Comparison of ENCODE assay signal across 10 cellular contexts in the genomic region with DNA sequence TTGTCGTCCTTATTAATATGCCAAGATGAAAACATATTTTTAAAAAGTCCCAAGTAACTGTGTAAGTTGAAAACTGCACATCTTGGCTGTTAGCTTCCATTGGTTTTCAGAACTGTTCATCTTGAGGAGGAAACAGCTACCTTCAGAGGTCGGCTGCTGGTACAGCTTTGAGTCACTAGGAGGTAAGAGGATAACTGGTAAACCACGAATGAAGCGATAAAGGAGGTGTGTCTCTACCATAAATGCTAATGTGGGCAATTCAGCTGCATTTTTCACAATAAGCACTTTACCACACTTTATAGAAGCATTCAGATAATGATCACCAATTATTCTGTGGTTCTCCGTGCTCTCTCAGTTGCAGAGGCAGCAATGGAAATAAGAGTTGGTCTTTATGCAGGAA.
DNase-seq lines count a peak whose midpoint lies in the region; ATAC-seq and TF ChIP-seq lines count a peak whose summit lies in the region.
"Had no signal": no experiment of that assay in that cellular context is flagged by ENCODE, and none has a peak within 500 bp of the region (broad histone marks: within the 10 kb centered on the region; RNA-seq: fewer than 3 reads in every experiment).

No MANE protein-coding gene starts in this region.

- no peak overlapping the region for H3K9ac ChIP-seq in HCT116 (ENCODE audit: low read length)

- TF ChIP-seq POLR2A in HCT116 (IDR thresholded peaks at IDR 0.05; ENCODE audit: borderline replicate concordance, extremely low read depth, insufficient read depth, insufficient read length) (no peak), suprapubic skin (IDR thresholded peaks at IDR 0.05) (no peak)

- peaks cover 7% of the 10 kb centered on the region for H3K27me3 Mint-ChIP-seq in activated T-helper 1 cell treated with anti-CD3 and anti-CD28 coated beads, Interleukin-12 subunit alpha, Interleukin-12 subunit beta, Interleukin-2, Interleukin-4 antibody, amounts not matched to agents 30 ng/mL and 10 ng/mL and 1 ng/mL, durations not matched to agents 14 hours and 24 hours and 36 hours (ENCODE audit: insufficient read depth)
- H3K27me3 Mint-ChIP-seq in natural killer cell treated with Interleukin-12 subunit alpha and Interleukin-12 subunit beta and Interleukin-15 and Interleukin-18, amount 100 ng/mL, for 72 hours = no peaks in the 10 kb centered on the region

- peaks cover 5% of the 10 kb centered on the region for H3K79me2 ChIP-seq in HCT116 (ENCODE audit: insufficient read depth, low read length)

- TF ChIP-seq EP300 in suprapubic skin (IDR thresholded peaks at IDR 0.05) = no peak

- TF ChIP-seq CTCF in GM06990 (IDR thresholded peaks at IDR 0.05; ENCODE audit: insufficient read depth, low read length, poor library complexity, severe bottlenecking) (no peak), HCT116 (IDR thresholded peaks at IDR 0.05 in 2 of 3, conservative IDR thresholded peaks at IDR 0.05 in 1 of 3; ENCODE audit: borderline replicate concordance in 1 of 3, insufficient read depth in 1 of 3, low read depth in 2 of 3, low read length in 2 of 3) (no peak), A673 (conservative IDR thresholded peaks at IDR 0.05; ENCODE audit: low read depth, low read length) (no peak), suprapubic skin (IDR thresholded peaks at IDR 0.05) (no peak)

- H3K4me1 Mint-ChIP-seq in activated T-helper 1 cell treated with anti-CD3 and anti-CD28 coated beads, Interleukin-12 subunit alpha, Interleukin-12 subunit beta, Interleukin-2, Interleukin-4 antibody, amounts not matched to agents 30 ng/mL and 10 ng/mL and 1 ng/mL, durations not matched to agents 14 hours and 24 hours and 36 hours (ENCODE audit: low read depth) = peaks cover 53% of the 10 kb centered on the region
- peaks cover 22 to 29% of the 10 kb centered on the region in 2 donors for H3K4me1 Mint-ChIP-seq in natural killer cell treated with Interleukin-12 subunit alpha and Interleukin-12 subunit beta and Interleukin-15 and Interleukin-18, amount 100 ng/mL, for 72 hours (ENCODE audit: low read depth in 2 of 2)

- CTCF ChIA-PET in HCT116 (lab: Charles Lee) (interaction anchor here (1.3 to 1.7 kb wide), 4 partner anchors 48 to 396 kb away, joined by 3 to 10 read pairs (median 6); no protein-coding TSS in a partner anchor), A673 (lab: Charles Lee) (no interaction called here)

- H3K4me3 Mint-ChIP-seq in activated T-helper 1 cell treated with anti-CD3 and anti-CD28 coated beads, Interleukin-12 subunit alpha, Interleukin-12 subunit beta, Interleukin-2, Interleukin-4 antibody, amounts not matched to agents 30 ng/mL and 10 ng/mL and 1 ng/mL, durations not matched to agents 14 hours and 24 hours and 36 hours = peak overlapping the region; percentile 50
- H3K4me3 Mint-ChIP-seq in natural killer cell treated with Interleukin-12 subunit alpha and Interleukin-12 subunit beta and Interleukin-15 and Interleukin-18, amount 100 ng/mL, for 72 hours = peak overlapping the region; percentile 94
- H3K4me3 Mint-ChIP-seq: nephron progenitor cell had no signal

- H2AFZ ChIP-seq in HCT116 (ENCODE audit: low read depth, low read length, poor library complexity, severe bottlenecking) = peak overlapping the region; percentile 51

- H3K9me3 ChIP-seq in HCT116 (ENCODE audit: control insufficient read depth in 1 of 2, insufficient read depth in 1 of 2, low read depth in 1 of 2, low read length in 2 of 2) = no peaks in the 10 kb centered on the region
- H3K9me3 ChIP-seq in A673 (ENCODE audit: low read depth, low read length, poor library complexity, severe bottlenecking) = no peaks in the 10 kb centered on the region
- no peaks in the 10 kb centered on the region for H3K9me3 ChIP-seq in suprapubic skin
- H3K9me3 ChIP-seq: tibial artery had no signal

- no peaks in the 10 kb centered on the region for H3K36me3 ChIP-seq in GM06990 (ENCODE audit: control insufficient read depth, insufficient read depth, low read length)
- no peaks in the 10 kb centered on the region for H3K36me3 ChIP-seq in HCT116 (ENCODE audit: control insufficient read depth in 1 of 2, insufficient read depth in 2 of 2, low read length in 2 of 2)
- H3K36me3 ChIP-seq in A673 (ENCODE audit: insufficient read depth, low read length, poor library complexity, severe bottlenecking) = no peaks in the 10 kb centered on the region
- H3K36me3 ChIP-seq in suprapubic skin = no peaks in the 10 kb centered on the region
- H3K36me3 ChIP-seq: tibial artery had no signal

- no peaks in the 10 kb centered on the region for H3K9me2 ChIP-seq in HCT116 (ENCODE audit: insufficient read depth)

- no peak overlapping the region for H3K4me3 ChIP-seq in GM06990 (replicated peaks; ENCODE audit: low read depth, low read length)
- no peak overlapping the region for H3K4me3 ChIP-seq in HCT116 (replicated peaks in 1 of 2; ENCODE audit: low read depth in 1 of 2, low read length in 2 of 2)
- no peak overlapping the region for H3K4me3 ChIP-seq in A673 (ENCODE audit: low read depth, low read length, poor library complexity, severe bottlenecking)
- H3K4me3 ChIP-seq in suprapubic skin = no peak overlapping the region
- H3K4me3 ChIP-seq: tibial artery had no signal

- RAD21 ChIA-PET in HCT116 (lab: Charles Lee; ENCODE audit: low non-redundant PET in 1 of 2, low total read pairs in 2 of 2, uncharacterized antibody in 2 of 2, unreplicated experiment in 2 of 2) = interaction anchor here (0.6 to 1.2 kb wide), 4 partner anchors 147 to 575 kb away, joined by 3 to 4 read pairs (median 3); no protein-coding TSS in a partner anchor

- H3K27ac ChIP-seq in HCT116 (ENCODE audit: low read depth, low read length) (no peak overlapping the region), A673 (ENCODE audit: low read depth, low read length, poor library complexity, severe bottlenecking) (no peak overlapping the region), suprapubic skin (no peak overlapping the region)

- no peak overlapping the region for H3K4me2 ChIP-seq in HCT116 (ENCODE audit: low read length)

- no TSS peak for BruUV-seq in HCT116 (replicated peaks; lab: Mats Ljungman, UMichigan)
- BruUV-seq in A673 (replicated peaks; lab: Mats Ljungman, UMichigan) = no TSS peak

- ATAC-seq in HCT116 = no peak
- peak in 1 of 2 donors; percentile 7 for ATAC-seq in natural killer cell treated with Interleukin-12 subunit alpha and Interleukin-12 subunit beta and Interleukin-15 and Interleukin-18, amount 100 ng/mL, for 72 hours

- DNase-seq in GM06990 (ENCODE audit: extremely low read depth, insufficient read length) (peak; percentile 15), HCT116 (ENCODE audit: low read depth, low spot score) (no peak), A673 (ENCODE audit: low spot score) (no peak), NCI-H128 (lab: John Stamatoyannopoulos, UW; ENCODE audit: unreplicated experiment) (no peak), suprapubic skin (ENCODE audit: low spot score in 2 of 2) (no peak)
- DNase-seq in activated T-helper 1 cell treated with anti-CD3 and anti-CD28 coated beads, Interleukin-12 subunit alpha, Interleukin-12 subunit beta, Interleukin-2, Interleukin-4 antibody, amounts not matched to agents 30 ng/mL and 10 ng/mL and 1 ng/mL, durations not matched to agents 14 hours and 24 hours and 36 hours (ENCODE audit: low spot score) = peak; percentile 64
- DNase-seq in natural killer cell treated with Interleukin-12 subunit alpha and Interleukin-12 subunit beta and Interleukin-15 and Interleukin-18, amount 100 ng/mL, for 72 hours (ENCODE audit: low spot score) = no peak

- H3K27me3 ChIP-seq in GM06990 (replicated peaks; ENCODE audit: control insufficient read depth, insufficient read depth, low read length) (no peaks in the 10 kb centered on the region), HCT116 (ENCODE audit: insufficient read depth, low read length) (no peaks in the 10 kb centered on the region), A673 (replicated peaks; ENCODE audit: insufficient read depth, low read depth, low read length, poor library complexity) (no peaks in the 10 kb centered on the region), suprapubic skin (no peaks in the 10 kb centered on the region)
- H3K27me3 ChIP-seq: tibial artery had no signal

- H4K20me1 ChIP-seq in HCT116 (ENCODE audit: insufficient read depth) = no peaks in the 10 kb centered on the region

- POLR2A ChIA-PET in HCT116 (lab: Charles Lee) (interaction anchor here (2.4 kb wide), 1 partner anchor 11 kb away, joined by 10 read pairs; no protein-coding TSS in a partner anchor), A673 (lab: Charles Lee; ENCODE audit: low non-redundant PET) (no interaction called here)

- peaks cover 2% of the 10 kb centered on the region for H3K9me3 Mint-ChIP-seq in activated T-helper 1 cell treated with anti-CD3 and anti-CD28 coated beads, Interleukin-12 subunit alpha, Interleukin-12 subunit beta, Interleukin-2, Interleukin-4 antibody, amounts not matched to agents 30 ng/mL and 10 ng/mL and 1 ng/mL, durations not matched to agents 14 hours and 24 hours and 36 hours
- no peaks in the 10 kb centered on the region for H3K9me3 Mint-ChIP-seq in natural killer cell treated with Interleukin-12 subunit alpha and Interleukin-12 subunit beta and Interleukin-15 and Interleukin-18, amount 100 ng/mL, for 72 hours
- H3K9me3 Mint-ChIP-seq: immature natural killer cell, nephron progenitor cell had no signal

- H3K27ac Mint-ChIP-seq in activated T-helper 1 cell treated with anti-CD3 and anti-CD28 coated beads, Interleukin-12 subunit alpha, Interleukin-12 subunit beta, Interleukin-2, Interleukin-4 antibody, amounts not matched to agents 30 ng/mL and 10 ng/mL and 1 ng/mL, durations not matched to agents 14 hours and 24 hours and 36 hours = peak overlapping the region; percentile 59
- H3K27ac Mint-ChIP-seq in natural killer cell treated with Interleukin-12 subunit alpha and Interleukin-12 subunit beta and Interleukin-15 and Interleukin-18, amount 100 ng/mL, for 72 hours = peak overlapping the region in 1 of 2 donors; percentile 99
- H3K27ac Mint-ChIP-seq: nephron progenitor cell had no signal

- H3K36me3 Mint-ChIP-seq in activated T-helper 1 cell treated with anti-CD3 and anti-CD28 coated beads, Interleukin-12 subunit alpha, Interleukin-12 subunit beta, Interleukin-2, Interleukin-4 antibody, amounts not matched to agents 30 ng/mL and 10 ng/mL and 1 ng/mL, durations not matched to agents 14 hours and 24 hours and 36 hours (ENCODE audit: low read depth) = peaks cover 7% of the 10 kb centered on the region
- no peaks in the 10 kb centered on the region for H3K36me3 Mint-ChIP-seq in natural killer cell treated with Interleukin-12 subunit alpha and Interleukin-12 subunit beta and Interleukin-15 and Interleukin-18, amount 100 ng/mL, for 72 hours
- H3K36me3 Mint-ChIP-seq: immature natural killer cell had no signal

- intact Hi-C loops in HCT116 (cut with micrococcal nuclease) = no loop called here
- intact Hi-C loops in activated T-helper 1 cell treated with anti-CD3 and anti-CD28 coated beads, Interleukin-12 subunit alpha, Interleukin-12 subunit beta, Interleukin-2, Interleukin-4 antibody, amounts not matched to agents 30 ng/mL and 10 ng/mL and 1 ng/mL, durations not matched to agents 14 hours and 24 hours and 36 hours (cut with micrococcal nuclease) = loop anchor here (1.0 to 2.0 kb wide), 4 partner anchors 201 to 641 kb away; a partner anchor contains a TSS
- intact Hi-C loops in A673 (cut with micrococcal nuclease; ENCODE audit: unreplicated experiment) = no loop called here

- H3K4me1 ChIP-seq in HCT116 (ENCODE audit: control insufficient read depth in 1 of 2, insufficient read depth in 2 of 2, low read length in 2 of 2) = peaks cover 12 to 31% of the 10 kb centered on the region in 2 experiments
- H3K4me1 ChIP-seq in A673 (ENCODE audit: insufficient read depth, low read length, poor library complexity, severe bottlenecking) = peaks cover 5% of the 10 kb centered on the region
- H3K4me1 ChIP-seq in suprapubic skin = peaks cover 14% of the 10 kb centered on the region

- WGBS in suprapubic skin = 68% methylated on average over 5 of the region's 5 CpGs

- TF ChIP-seq RAD21 in HCT116 (IDR thresholded peaks at IDR 0.05; ENCODE audit: low read depth) = no peak

Comparison
In these comparisons a context has a peak if more than half of its experiments do, and no peak if none do; other contexts are left out.
1. DNase-seq: peak in GM06990 (single experiment) and activated T-helper 1 cell treated with anti-CD3 and anti-CD28 coated beads, Interleukin-12 subunit alpha, Interleukin-12 subunit beta, Interleukin-2, Interleukin-4 antibody, amounts not matched to agents 30 ng/mL and 10 ng/mL and 1 ng/mL, durations not matched to agents 14 hours and 24 hours and 36 hours (single experiment); none in HCT116 (single experiment), natural killer cell treated with Interleukin-12 subunit alpha and Interleukin-12 subunit beta and Interleukin-15 and Interleukin-18, amount 100 ng/mL, for 72 hours (single experiment), A673 (single experiment), NCI-H128 (single experiment) and suprapubic skin (0 of 2).